In genomic region chr12:4873947-4874346, GRCh38 we compare ENCODE assay signal across 9 cellular contexts. TPM values are rescaled to one million over a fixed set of nuclear protein-coding genes. Genes with fewer than 3 reads are reported as not detected.
"Had no signal": no experiment of that assay in that cellular context is flagged by ENCODE, and none has a peak within 500 bp of the region (broad histone marks: within the 10 kb centered on the region; RNA-seq: fewer than 3 reads in every experiment).

No MANE protein-coding gene starts in this region.

- H3K4me3 ChIP-seq: GM12878 had no signal

- ATAC-seq: GM12878 had no signal

- DNase-seq: GDM1, GF-D8 had no signal

- FAIRE-seq: G401.6, GM12878, GM12891, GM12892, GM18507, GM19239 had no signal

RNA-seq across cellular contexts. Expression of gene KCNA1, which starts 35.8 kb away (rescaled TPM):
- total RNA-seq: G401 had no signal
